ENCODE assay signal across 17 cellular contexts in the genomic region with DNA sequence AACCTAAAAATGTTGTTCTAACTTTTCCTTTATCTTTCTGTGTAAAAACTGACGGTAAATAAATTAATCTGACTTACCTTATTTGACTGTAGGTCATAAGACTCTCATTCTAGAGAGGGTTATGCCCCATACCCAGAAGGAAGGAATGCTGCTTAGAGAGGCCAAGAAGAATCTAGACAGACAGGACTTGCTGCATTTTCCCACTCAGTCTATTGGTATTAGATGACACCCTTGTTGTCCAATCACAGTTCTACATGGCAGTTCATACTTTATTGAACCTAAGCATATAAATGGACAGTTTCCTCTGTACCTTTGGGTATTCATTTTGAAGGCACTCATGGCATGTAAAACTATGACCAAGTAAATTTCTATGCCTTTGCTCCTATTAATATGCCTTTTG.
"Had no signal": no experiment of that assay in that cellular context is flagged by ENCODE, and none has a peak within 500 bp of the region (broad histone marks: within the 10 kb centered on the region; RNA-seq: fewer than 3 reads in every experiment).

No MANE protein-coding gene starts in this region.

- H3K4me3 ChIP-seq: esophagus squamous epithelium, lung, right atrium auricular region, sigmoid colon, upper lobe of left lung, uterus had no signal

- H3K4me1 ChIP-seq: right atrium auricular region, upper lobe of left lung, uterus had no signal

- H3K9me3 ChIP-seq: esophagus squamous epithelium, right atrium auricular region, sigmoid colon, upper lobe of left lung, uterus had no signal

- DNase-seq: dermis blood vessel endothelial cell; esophagus squamous epithelium; foreskin fibroblast; immature natural killer cell; left cardiac atrium; left ventricle myocardium superior; mesendoderm; natural killer cell; posterior cingulate gyrus; sigmoid colon; small intestine; stimulated activated CD4-positive, alpha-beta T cell treated with anti-CD3 and anti-CD28 coated beads, Interleukin-2, amount 100 ng/mL, for 48 hours; stimulated activated naive CD4-positive, alpha-beta T cell treated with Interleukin-2 at 50 U/mL for 16 hours; upper lobe of left lung; uterus had no signal

- H3K36me3 ChIP-seq: esophagus squamous epithelium, right atrium auricular region, sigmoid colon, upper lobe of left lung, uterus had no signal

- H3K27me3 ChIP-seq: esophagus squamous epithelium, right atrium auricular region, sigmoid colon, upper lobe of left lung, uterus had no signal

- H3K27ac ChIP-seq: right atrium auricular region, sigmoid colon, upper lobe of left lung had no signal
